19 cellular contexts compared by ENCODE assay signal in the genomic region with DNA sequence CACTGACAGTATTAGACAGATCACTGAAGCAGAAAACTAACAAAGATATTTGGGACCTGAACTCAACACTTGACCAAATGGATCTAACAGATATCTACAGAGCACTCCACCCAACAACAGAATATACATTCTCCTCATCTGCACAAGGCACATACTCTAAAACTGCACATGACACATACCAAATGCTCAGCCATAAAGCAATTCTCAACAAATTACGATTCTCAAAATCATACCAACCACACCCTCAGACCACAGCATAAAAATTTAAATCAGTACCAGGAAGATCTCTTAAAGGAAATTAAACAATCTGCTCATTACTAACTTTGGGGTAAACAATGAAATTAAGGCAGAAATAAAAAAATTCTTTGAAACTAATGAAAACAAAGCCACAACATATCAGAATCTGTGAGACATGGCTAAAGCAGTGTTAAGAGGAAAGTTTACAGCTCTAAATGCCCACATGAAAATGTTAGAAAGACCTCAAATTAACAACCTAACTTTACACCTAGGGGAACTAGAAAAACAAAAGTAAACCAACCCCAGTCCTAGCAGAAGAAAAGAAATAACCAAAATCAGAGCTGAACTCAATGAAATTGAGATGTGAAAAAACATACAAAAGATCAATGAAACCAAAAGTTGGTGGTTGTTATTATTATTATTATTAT. TPM values are rescaled to one million over a fixed set of nuclear protein-coding genes. Genes with fewer than 3 reads are reported as not detected.
DNase-seq lines count a peak whose midpoint lies in the region; ATAC-seq and FAIRE-seq lines count a peak whose summit lies in the region.
"Had no signal": no experiment of that assay in that cellular context is flagged by ENCODE, and none has a peak within 500 bp of the region (broad histone marks: within the 10 kb centered on the region; RNA-seq: fewer than 3 reads in every experiment).

No MANE protein-coding gene starts in this region.

- H3K27ac ChIP-seq in CD4-positive, CD25-positive, alpha-beta regulatory T cell (ENCODE audit: insufficient read depth, low read length, poor library complexity, severe bottlenecking), result peak overlapping the region; percentile 65
- peak overlapping the region; percentile 37 for H3K27ac ChIP-seq in naive thymus-derived CD4-positive, alpha-beta T cell (ENCODE audit: low read depth, low read length)
- H3K27ac ChIP-seq: epithelial cell of prostate, gastroesophageal sphincter, left ventricle myocardium inferior, ovary had no signal

- CTCF ChIA-PET in naive thymus-derived CD4-positive, alpha-beta T cell (lab: Charles Lee), result interaction anchor here (0.9 to 2.1 kb wide), 2 partner anchors 25 to 36 kb away, joined by 3 to 8 read pairs; no protein-coding TSS in a partner anchor

- peaks cover 10% of the 10 kb centered on the region for H3K36me3 ChIP-seq in CD4-positive, CD25-positive, alpha-beta regulatory T cell (ENCODE audit: control insufficient read depth, insufficient read depth, low read length)
- peaks cover 0 to 2% (median 0%) of the 10 kb centered on the region in 3 experiments for H3K36me3 ChIP-seq in naive thymus-derived CD4-positive, alpha-beta T cell (ENCODE audit: control insufficient read depth in 2 of 3, insufficient read depth in 3 of 3, low read length in 3 of 3)
- H3K36me3 ChIP-seq: gastroesophageal sphincter, left ventricle myocardium inferior, ovary had no signal

- H3K36me3 Mint-ChIP-seq in CD4-positive, CD25-positive, alpha-beta regulatory T cell, result peaks cover 20% of the 10 kb centered on the region
- peaks cover 30 to 60% of the 10 kb centered on the region in 2 donors for H3K36me3 Mint-ChIP-seq in activated naive CD4-positive, alpha-beta T cell treated with anti-CD3 and anti-CD28 coated beads, Interleukin-2, amount 50 U/mL, for 72 hours
- H3K36me3 Mint-ChIP-seq in naive thymus-derived CD4-positive, alpha-beta T cell, result peaks cover 0 to 55% (median 28%) of the 10 kb centered on the region in 5 donors

- DNase-seq in CD4-positive, CD25-positive, alpha-beta regulatory T cell, result peak in 2 of 3 donors; percentile 48 to 88
- no peak for DNase-seq in GM18507 (ENCODE audit: extremely low spot score, insufficient read length, low read depth)
- DNase-seq in activated naive CD4-positive, alpha-beta T cell treated with anti-CD3 and anti-CD28 coated beads, Interleukin-2, amount 50 U/mL, for 72 hours (ENCODE audit: low spot score in 2 of 2), result no peak
- peak in 3 of 9 donors; percentile 26 to 45 (median 39) for DNase-seq in naive thymus-derived CD4-positive, alpha-beta T cell
- DNase-seq in NCI-H2196 (lab: John Stamatoyannopoulos, UW; ENCODE audit: unreplicated experiment), result no peak
- DNase-seq in superior temporal gyrus (ENCODE audit: extremely low spot score), result no peak
- DNase-seq: GDM1; left ventricle myocardium inferior; NCI-H1694 treated with DMSO at 0.1 percent for 48 hours; ovary; stimulated activated CD4-positive, alpha-beta T cell treated with anti-CD3 and anti-CD28 coated beads, Interleukin-1b, Interleukin-23, amount 100 ng/mL, for 48 hours; substantia nigra had no signal

- H3K27ac Mint-ChIP-seq in CD4-positive, CD25-positive, alpha-beta regulatory T cell, result peak overlapping the region; percentile 82 to 100 (median 85)
- H3K27ac Mint-ChIP-seq in activated naive CD4-positive, alpha-beta T cell treated with anti-CD3 and anti-CD28 coated beads, Interleukin-2, amount 50 U/mL, for 72 hours, result peak overlapping the region; percentile 16 to 81
- H3K27ac Mint-ChIP-seq in naive thymus-derived CD4-positive, alpha-beta T cell, result peak overlapping the region; percentile 63 to 97 (median 89)
- H3K27ac Mint-ChIP-seq: GM23338, WTC11 had no signal

- no peaks in the 10 kb centered on the region for H3K27me3 Mint-ChIP-seq in CD4-positive, CD25-positive, alpha-beta regulatory T cell
- H3K27me3 Mint-ChIP-seq in naive thymus-derived CD4-positive, alpha-beta T cell, result no peaks in the 10 kb centered on the region

- FAIRE-seq in GM18507 (lab: Jason Lieb, UNC), result peak; percentile 64
- FAIRE-seq: astrocyte, GM12878 had no signal

- no peaks in the 10 kb centered on the region for H3K9me3 ChIP-seq in CD4-positive, CD25-positive, alpha-beta regulatory T cell (ENCODE audit: control insufficient read depth in 2 of 2, low read length in 2 of 2)
- no peaks in the 10 kb centered on the region for H3K9me3 ChIP-seq in naive thymus-derived CD4-positive, alpha-beta T cell (ENCODE audit: control insufficient read depth in 2 of 3, low read length in 3 of 3)
- H3K9me3 ChIP-seq: ovary had no signal

- peaks cover 46 to 99% (median 81%) of the 10 kb centered on the region in 4 donors for H3K4me1 Mint-ChIP-seq in CD4-positive, CD25-positive, alpha-beta regulatory T cell
- H3K4me1 Mint-ChIP-seq in naive thymus-derived CD4-positive, alpha-beta T cell, result peaks cover 68 to 100% (median 96%) of the 10 kb centered on the region in 7 donors
- H3K4me1 Mint-ChIP-seq: GM23338 had no signal

- peak overlapping the region; percentile 52 to 86 (median 84) for H3K4me3 Mint-ChIP-seq in CD4-positive, CD25-positive, alpha-beta regulatory T cell
- H3K4me3 Mint-ChIP-seq in naive thymus-derived CD4-positive, alpha-beta T cell, result peak overlapping the region; percentile 35 to 89 (median 80)
- H3K4me3 Mint-ChIP-seq: GM23338, WTC11 had no signal

- H3K4me3 ChIP-seq in CD4-positive, CD25-positive, alpha-beta regulatory T cell (ENCODE audit: low read depth, low read length), result peak overlapping the region; percentile 83
- peak overlapping the region; percentile 34 for H3K4me3 ChIP-seq in naive thymus-derived CD4-positive, alpha-beta T cell (ENCODE audit: low read length)
- H3K4me3 ChIP-seq: gastroesophageal sphincter, GM12878, GM23338, left ventricle myocardium inferior, ovary had no signal

- POLR2A ChIA-PET in naive thymus-derived CD4-positive, alpha-beta T cell (lab: Charles Lee), result interaction anchor here (0.6 to 3.5 kb wide), 7 partner anchors 8 to 36 kb away, joined by 3 to 13 read pairs (median 4); no protein-coding TSS in a partner anchor

- H3K9me3 Mint-ChIP-seq in CD4-positive, CD25-positive, alpha-beta regulatory T cell, result peaks cover 0 to 5% (median 0%) of the 10 kb centered on the region in 7 donors
- H3K9me3 Mint-ChIP-seq in activated naive CD4-positive, alpha-beta T cell treated with anti-CD3 and anti-CD28 coated beads, Interleukin-2, amount 50 U/mL, for 72 hours, result peaks cover 7 to 18% of the 10 kb centered on the region in 2 donors
- peaks cover 0 to 13% (median 2%) of the 10 kb centered on the region in 11 donors for H3K9me3 Mint-ChIP-seq in naive thymus-derived CD4-positive, alpha-beta T cell

- intact Hi-C loops in naive thymus-derived CD4-positive, alpha-beta T cell (cut with micrococcal nuclease), result loop anchor here in 1 of 2 donors (2.0 kb wide), 1 partner anchor 17 kb away; no protein-coding TSS in a partner anchor

- peak; percentile 83 to 86 for ATAC-seq in CD4-positive, CD25-positive, alpha-beta regulatory T cell (ENCODE audit: low read depth in 2 of 2)
- peak; percentile 32 to 48 for ATAC-seq in activated naive CD4-positive, alpha-beta T cell treated with anti-CD3 and anti-CD28 coated beads, Interleukin-2, amount 50 U/mL, for 72 hours
- peak; percentile 59 for ATAC-seq in naive thymus-derived CD4-positive, alpha-beta T cell
- ATAC-seq in HG03196 (IDR thresholded peaks at IDR 0.05; ENCODE audit: unreplicated experiment), result no peak
- ATAC-seq: gastroesophageal sphincter, GM23338, WTC11 had no signal

- H3K4me1 ChIP-seq in CD4-positive, CD25-positive, alpha-beta regulatory T cell (ENCODE audit: control insufficient read depth, insufficient read depth, low read length, poor library complexity, severe bottlenecking), result peaks cover 83% of the 10 kb centered on the region
- H3K4me1 ChIP-seq in naive thymus-derived CD4-positive, alpha-beta T cell (ENCODE audit: control insufficient read depth in 2 of 2, insufficient read depth in 2 of 2, low read length in 2 of 2), result peaks cover 30 to 70% of the 10 kb centered on the region in 2 donors

- H3K27me3 ChIP-seq in CD4-positive, CD25-positive, alpha-beta regulatory T cell (ENCODE audit: control insufficient read depth, insufficient read depth, low read length), result no peaks in the 10 kb centered on the region
- no peaks in the 10 kb centered on the region for H3K27me3 ChIP-seq in naive thymus-derived CD4-positive, alpha-beta T cell (ENCODE audit: control insufficient read depth in 2 of 2, insufficient read depth in 2 of 2, low read length in 2 of 2)
- H3K27me3 ChIP-seq: gastroesophageal sphincter, ovary had no signal

RNA-seq across cellular contexts. Expression of a gene that starts 37.2 kb away (rescaled TPM):
- 330 TPM for total RNA-seq in CD4-positive, CD25-positive, alpha-beta regulatory T cell
- 100 to 1,000 TPM; 583 to 771 (median 683) TPM for polyA plus RNA-seq in CD4-positive, CD25-positive, alpha-beta regulatory T cell
- total RNA-seq in activated naive CD4-positive, alpha-beta T cell treated with anti-CD3 and anti-CD28 coated beads, Interleukin-2, amount 50 U/mL, for 72 hours, result 100 to 1,000 TPM; 193 to 330 TPM
- 100 to 1,000 TPM; 270 to 495 (median 437) TPM for total RNA-seq in naive thymus-derived CD4-positive, alpha-beta T cell
- polyA plus RNA-seq in naive thymus-derived CD4-positive, alpha-beta T cell, result 100 to 1,000 TPM; 811 to 922 TPM

Comparison
In these comparisons a context has a peak if more than half of its experiments do, and no peak if none do; other contexts are left out.
1. DNase-seq: peak in CD4-positive, CD25-positive, alpha-beta regulatory T cell (2 of 3); none in GM18507 (single experiment), activated naive CD4-positive, alpha-beta T cell treated with anti-CD3 and anti-CD28 coated beads, Interleukin-2, amount 50 U/mL, for 72 hours (0 of 2), NCI-H2196 (single experiment) and superior temporal gyrus (single experiment).
2. Peak in every context shown above with its lines, with median percentiles within 50 percentile points of each other: H3K27ac Mint-ChIP-seq.